ENCODE assay signal across 7 cellular contexts in genomic region chr4:16225139-16225538, GRCh38. TPM values are rescaled to one million over a fixed set of nuclear protein-coding genes. Genes with fewer than 3 reads are reported as not detected.
DNase-seq lines count a peak whose midpoint lies in the region; TF ChIP-seq lines count a peak whose summit lies in the region.

No MANE protein-coding gene starts in this region.

- peaks cover 33% of the 10 kb centered on the region for H3K4me1 Mint-ChIP-seq in endothelial cell (ENCODE audit: unreplicated experiment)
- peaks cover 36% of the 10 kb centered on the region for H3K4me1 Mint-ChIP-seq in neural progenitor cell

- no peak overlapping the region for H3K9ac ChIP-seq in neural progenitor cell

- no peak for DNase-seq in H7
- DNase-seq in SIG-M5 (lab: John Stamatoyannopoulos, UW): peak; percentile 0
- DNase-seq in endothelial cell (ENCODE audit: low spot score): no peak
- DNase-seq in neural progenitor cell (ENCODE audit: low spot score): no peak
- DNase-seq in prostate gland (ENCODE audit: low spot score): no peak
- DNase-seq in C1 segment of cervical spinal cord (lab: John Stamatoyannopoulos, UW): no peak
- DNase-seq in activated CD4-positive, alpha-beta T cell treated with anti-CD3 and anti-CD28 coated beads for 4 hours: no peak

- H3K4me1 ChIP-seq in neural progenitor cell (peaks cover 16% of the 10 kb centered on the region), prostate gland (replicated peaks) (no peaks in the 10 kb centered on the region)

- no peaks in the 10 kb centered on the region for H3K36me3 Mint-ChIP-seq in endothelial cell (ENCODE audit: low read depth, unreplicated experiment)
- H3K36me3 Mint-ChIP-seq in neural progenitor cell: peaks cover 6% of the 10 kb centered on the region

- H3K9me3 ChIP-seq in neural progenitor cell (ENCODE audit: low read depth) (no peaks in the 10 kb centered on the region), prostate gland (no peaks in the 10 kb centered on the region)

- H3K4me3 ChIP-seq in H7 (ENCODE audit: insufficient read depth, low read depth, low read length) (peak overlapping the region; percentile 60), neural progenitor cell (peak overlapping the region; percentile 99), prostate gland (peak overlapping the region in 1 of 2 donors; percentile 89)

- H3K4me2 ChIP-seq in neural progenitor cell: peak overlapping the region; percentile 80

- H3K27ac ChIP-seq in neural progenitor cell (no peak overlapping the region), prostate gland (peak overlapping the region in 1 of 2 donors; percentile 93)

- H3K9me3 Mint-ChIP-seq in endothelial cell (ENCODE audit: unreplicated experiment) (no peaks in the 10 kb centered on the region), neural progenitor cell (no peaks in the 10 kb centered on the region)

- H3K27me3 ChIP-seq in H7 (ENCODE audit: control insufficient read depth, insufficient read depth, low read length) (no peaks in the 10 kb centered on the region), neural progenitor cell (no peaks in the 10 kb centered on the region), prostate gland (replicated peaks; ENCODE audit: insufficient read depth) (no peaks in the 10 kb centered on the region)

- H3K36me3 ChIP-seq in H7 (replicated peaks; ENCODE audit: control insufficient read depth, insufficient read depth, low read length): no peaks in the 10 kb centered on the region
- no peaks in the 10 kb centered on the region for H3K36me3 ChIP-seq in neural progenitor cell
- no peaks in the 10 kb centered on the region for H3K36me3 ChIP-seq in prostate gland

- H3K79me2 ChIP-seq in neural progenitor cell (ENCODE audit: low read depth): peaks cover 71% of the 10 kb centered on the region

- intact Hi-C loops in prostate gland (cut with DNase I): no loop called here

- peaks cover 15% of the 10 kb centered on the region for H3F3A ChIP-seq in neural progenitor cell (ENCODE audit: low read depth)

- H3K27me3 Mint-ChIP-seq in endothelial cell (ENCODE audit: unreplicated experiment) (peaks cover 4% of the 10 kb centered on the region), neural progenitor cell (ENCODE audit: insufficient read depth, low read depth) (peaks cover 3% of the 10 kb centered on the region)

- TF ChIP-seq POLR2A in prostate gland (IDR thresholded peaks at IDR 0.05): no peak

- H4K20me1 ChIP-seq in neural progenitor cell (ENCODE audit: low read depth): peaks cover 11% of the 10 kb centered on the region

- H3K27ac Mint-ChIP-seq in endothelial cell (ENCODE audit: unreplicated experiment): peak overlapping the region; percentile 72
- no peak overlapping the region for H3K27ac Mint-ChIP-seq in neural progenitor cell

- H3K4me3 Mint-ChIP-seq in endothelial cell (ENCODE audit: unreplicated experiment) (peak overlapping the region; percentile 95), neural progenitor cell (peak overlapping the region; percentile 93)

- 4% methylated on average over 5 of the region's 5 CpGs for WGBS in prostate gland

- TF ChIP-seq CTCF in endothelial cell (IDR thresholded peaks at IDR 0.05; ENCODE audit: unreplicated experiment): no peak
- TF ChIP-seq CTCF in neural progenitor cell (IDR thresholded peaks at IDR 0.05): no peak
- no peak for TF ChIP-seq CTCF in prostate gland (IDR thresholded peaks at IDR 0.05)

- no peak overlapping the region for H2AFZ ChIP-seq in neural progenitor cell (replicated peaks)

RNA-seq across cellular contexts. Expression of gene TAPT1, which starts 1.1 kb away (rescaled TPM):
- total RNA-seq in H7 (2014; rRNA removed; shearing (Covaris generic)): 5.8 and 8.8 TPM in 2 replicates
- total RNA-seq in endothelial cell (ENCODE audit: unreplicated experiment): 18.4 TPM
- 16.4 and 18.9 TPM in 2 replicates for total RNA-seq in neural progenitor cell (ENCODE audit: low replicate concordance)
- 10 to 100 TPM; 16.2 to 48.6 TPM for total RNA-seq in prostate gland
